20 cellular contexts compared by ENCODE assay signal in the genomic region with DNA sequence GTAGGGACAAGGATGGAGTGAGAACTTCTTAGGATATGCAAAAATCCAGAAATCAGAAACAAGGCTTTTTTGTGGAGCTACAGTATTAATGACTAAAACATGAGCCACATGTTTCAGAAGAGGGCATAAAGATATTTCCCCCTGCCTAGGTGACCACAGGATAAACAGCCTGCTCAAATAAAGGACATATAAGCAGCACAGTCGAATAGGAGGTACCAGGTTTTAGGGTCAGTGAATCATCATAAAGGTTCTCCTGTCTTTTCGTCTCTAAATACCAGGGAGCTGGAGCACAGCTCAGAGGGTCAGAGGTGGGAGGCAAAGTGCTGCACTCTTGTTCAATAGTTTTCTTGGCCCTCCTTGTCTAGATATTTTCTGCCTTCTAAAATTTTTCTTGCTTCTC.
DNase-seq lines count a peak whose midpoint lies in the region; ATAC-seq and TF ChIP-seq lines count a peak whose summit lies in the region.
"Had no signal": no experiment of that assay in that cellular context is flagged by ENCODE, and none has a peak within 500 bp of the region (broad histone marks: within the 10 kb centered on the region; RNA-seq: fewer than 3 reads in every experiment).

No MANE protein-coding gene starts in this region.

- no peak overlapping the region for H3K27ac Mint-ChIP-seq in MCF 10A (ENCODE audit: low read depth, unreplicated experiment)
- H3K27ac Mint-ChIP-seq: CD4-positive, alpha-beta memory T cell had no signal

- no peaks in the 10 kb centered on the region for H3K36me3 Mint-ChIP-seq in MCF 10A (ENCODE audit: insufficient read depth, unreplicated experiment)
- H3K36me3 Mint-ChIP-seq: CD4-positive, alpha-beta memory T cell had no signal

- H3K27me3 Mint-ChIP-seq in MCF 10A (ENCODE audit: insufficient read depth, unreplicated experiment): no peaks in the 10 kb centered on the region

- ATAC-seq in foreskin keratinocyte: peak; percentile 24
- ATAC-seq in gastrocnemius medialis: no peak
- ATAC-seq: A549, GM12878, K562 had no signal

- in situ Hi-C loops in mammary epithelial cell (cut with MboI; ENCODE audit: low sequenced_read_pairs in 2 of 2): no loop called here
- in situ Hi-C loops in gastrocnemius medialis (cut with MboI; ENCODE audit: low sequenced_read_pairs in 4 of 4): no loop called here

- H2AFZ ChIP-seq in mammary epithelial cell (ENCODE audit: low read depth, low read length): no peak overlapping the region

- H4K20me1 ChIP-seq in mammary epithelial cell (ENCODE audit: insufficient read depth, low read length): no peaks in the 10 kb centered on the region

- H3K9ac ChIP-seq in mammary epithelial cell (ENCODE audit: insufficient read depth, low read length): no peak overlapping the region

- no peak overlapping the region for H3K27ac ChIP-seq in mammary epithelial cell (ENCODE audit: insufficient read depth, low read depth, low read length)
- H3K27ac ChIP-seq in foreskin keratinocyte: no peak overlapping the region
- no peak overlapping the region for H3K27ac ChIP-seq in gastrocnemius medialis
- H3K27ac ChIP-seq: 22Rv1, A549, C4-2B had no signal

- H3K4me1 ChIP-seq in mammary epithelial cell (ENCODE audit: insufficient read depth, low read length) (peaks cover 8% of the 10 kb centered on the region), foreskin keratinocyte (peaks cover 16% of the 10 kb centered on the region), gastrocnemius medialis (no peaks in the 10 kb centered on the region)
- H3K4me1 ChIP-seq: HAP-1 had no signal

- H3K4me3 ChIP-seq in mammary epithelial cell (replicated peaks in 1 of 3; ENCODE audit: insufficient read depth in 1 of 3, low read depth in 2 of 3, low read length in 3 of 3) (no peak overlapping the region), gastrocnemius medialis (no peak overlapping the region)
- H3K4me3 ChIP-seq: A549, GM12878, HAP-1, K562 had no signal

- dilution Hi-C loops in mammary epithelial cell (cut with HindIII; ENCODE audit: low sequenced_read_pairs): no loop called here

- BruUV-seq in mammary epithelial cell (replicated peaks; lab: Mats Ljungman, UMichigan) (no TSS peak), MCF 10A (replicated peaks; lab: Mats Ljungman, UMichigan) (no TSS peak)

- TF ChIP-seq POLR2A in gastrocnemius medialis (IDR thresholded peaks at IDR 0.05): no peak

- DNase-seq in mammary epithelial cell (peak; percentile 47), MCF 10A (ENCODE audit: unreplicated experiment) (no peak), M059J (ENCODE audit: low read depth) (peak; percentile 72), foreskin keratinocyte (no peak), renal cortical epithelial cell (ENCODE audit: low read depth) (peak; percentile 44), UCSD-AML1 (lab: John Stamatoyannopoulos, UW; ENCODE audit: unreplicated experiment) (no peak), gastrocnemius medialis (no peak), NCI-H2171 treated with DMSO at 0.1 percent for 48 hours (lab: John Stamatoyannopoulos, UW) (no peak)
- DNase-seq: AML-193; CD4-positive, alpha-beta memory T cell; DMS 273 treated with DMSO at 0.1 percent for 48 hours; DMS53; DND-41; EL had no signal

- no peak overlapping the region for H3K4me3 Mint-ChIP-seq in MCF 10A (ENCODE audit: unreplicated experiment)
- H3K4me3 Mint-ChIP-seq: CD4-positive, alpha-beta memory T cell had no signal

- CTCF ChIA-PET in mammary epithelial cell (lab: Charles Lee; ENCODE audit: low non-redundant PET): interaction anchor here (0.7 kb wide), 1 partner anchor 84 kb away, joined by 4 read pairs; no protein-coding TSS in a partner anchor
- CTCF ChIA-PET in MCF 10A (lab: Yijun Ruan, JAX): interaction anchor here (0.9 kb wide), 1 partner anchor 79 kb away, joined by 5 read pairs; no protein-coding TSS in a partner anchor

- H3K27me3 ChIP-seq in mammary epithelial cell (ENCODE audit: insufficient read depth, low read length) (no peaks in the 10 kb centered on the region), foreskin keratinocyte (no peaks in the 10 kb centered on the region), gastrocnemius medialis (no peaks in the 10 kb centered on the region)

- peaks cover 8% of the 10 kb centered on the region for H3K9me3 Mint-ChIP-seq in MCF 10A (ENCODE audit: unreplicated experiment)

- H3K79me2 ChIP-seq in mammary epithelial cell (ENCODE audit: insufficient read depth, low read length): no peaks in the 10 kb centered on the region

- H3K9me3 ChIP-seq in mammary epithelial cell (replicated peaks; ENCODE audit: insufficient read depth, low read length): peaks cover 7% of the 10 kb centered on the region
- no peaks in the 10 kb centered on the region for H3K9me3 ChIP-seq in gastrocnemius medialis
- H3K9me3 ChIP-seq: HAP-1 had no signal

- POLR2A ChIA-PET in MCF 10A (lab: Yijun Ruan, JAX): no interaction called here

- TF ChIP-seq CTCF in mammary epithelial cell (conservative IDR thresholded peaks at IDR 0.05 in 1 of 2, IDR thresholded peaks at IDR 0.05 in 1 of 2; ENCODE audit: extremely low read depth in 1 of 2, insufficient read depth in 1 of 2, low read depth in 1 of 2, low read length in 2 of 2): no peak
- TF ChIP-seq CTCF in MCF 10A (IDR thresholded peaks at IDR 0.05; ENCODE audit: unreplicated experiment): no peak
- TF ChIP-seq CTCF in foreskin keratinocyte (conservative IDR thresholded peaks at IDR 0.05): no peak
- no peak for TF ChIP-seq CTCF in gastrocnemius medialis (IDR thresholded peaks at IDR 0.05 in 4 of 5, conservative IDR thresholded peaks at IDR 0.05 in 1 of 5)

- WGBS in mammary epithelial cell (ENCODE audit: low coverage, missing lambda C conversion rate): 70% methylated on average over 2 of the region's 2 CpGs

- no peak overlapping the region for H3K4me2 ChIP-seq in mammary epithelial cell (ENCODE audit: insufficient read depth, low read depth, low read length)
- H3K4me2 ChIP-seq: A549 had no signal

- no peaks in the 10 kb centered on the region for H3K36me3 ChIP-seq in mammary epithelial cell (ENCODE audit: insufficient read depth, low read length)
- H3K36me3 ChIP-seq in gastrocnemius medialis: no peaks in the 10 kb centered on the region
- H3K36me3 ChIP-seq: HAP-1 had no signal

- peaks cover 16% of the 10 kb centered on the region for H3K4me1 Mint-ChIP-seq in MCF 10A (ENCODE audit: insufficient read depth, unreplicated experiment)
- H3K4me1 Mint-ChIP-seq: CD4-positive, alpha-beta memory T cell had no signal

- intact Hi-C loops in mammary epithelial cell (cut with micrococcal nuclease): no loop called here
- intact Hi-C loops in MCF 10A (cut with micrococcal nuclease): no loop called here
- intact Hi-C loops in gastrocnemius medialis (cut with DNase I; ENCODE audit: low total_unique reads): no loop called here

Comparison
In these comparisons a context has a peak if more than half of its experiments do, and no peak if none do; other contexts are left out.
1. DNase-seq: peak in mammary epithelial cell (single experiment), M059J (single experiment) and renal cortical epithelial cell (single experiment); none in MCF 10A (single experiment), foreskin keratinocyte (0 of 2), UCSD-AML1 (single experiment), gastrocnemius medialis (0 of 2) and NCI-H2171 treated with DMSO at 0.1 percent for 48 hours (single experiment).